ENCODE assay signal across 19 cellular contexts in genomic region chr2:227513113-227513512, GRCh38. TPM values are rescaled to one million over a fixed set of nuclear protein-coding genes. Genes with fewer than 3 reads are reported as not detected.
DNase-seq lines count a peak whose midpoint lies in the region; ATAC-seq and TF ChIP-seq lines count a peak whose summit lies in the region.
"Had no signal": no experiment of that assay in that cellular context is flagged by ENCODE, and none has a peak within 500 bp of the region (broad histone marks: within the 10 kb centered on the region; RNA-seq: fewer than 3 reads in every experiment).

No MANE protein-coding gene starts in this region.

- no peak overlapping the region for H2AK5ac ChIP-seq in trophoblast cell (ENCODE audit: low read length)

- TF ChIP-seq RAD21 in SK-N-SH (IDR thresholded peaks at IDR 0.05; ENCODE audit: low read length): no peak

- H3K4me1 ChIP-seq in SK-N-SH (ENCODE audit: control insufficient read depth in 1 of 2, insufficient read depth in 2 of 2, low read depth in 1 of 2, low read length in 1 of 2) (peaks cover 28 to 31% of the 10 kb centered on the region in 2 experiments), left ventricle myocardium inferior (peaks cover 100% of the 10 kb centered on the region), trophoblast cell (ENCODE audit: control insufficient read depth in 1 of 2, insufficient read depth in 2 of 2, low read length in 2 of 2) (peaks cover 6 to 17% of the 10 kb centered on the region in 2 experiments)
- peaks cover 42% of the 10 kb centered on the region for H3K4me1 ChIP-seq in CD8-positive, alpha-beta memory T cell (ENCODE audit: insufficient read depth, low read length)

- H2BK12ac ChIP-seq in trophoblast cell (ENCODE audit: low read length): no peak overlapping the region

- H2BK5ac ChIP-seq in trophoblast cell (ENCODE audit: low read depth, low read length, poor library complexity): peak overlapping the region; percentile 40

- H3K4me3 Mint-ChIP-seq in CD8-positive, alpha-beta memory T cell: peak overlapping the region in 1 of 7 donors; percentile 8
- H3K4me3 Mint-ChIP-seq: activated naive CD8-positive, alpha-beta T cell treated with anti-CD3 and anti-CD28 coated beads, Interleukin-2, amount 10 ng/mL, durations not matched to agents 7 days and 5 days; activated T-cell treated with anti-CD3 and anti-CD28 coated beads, Interleukin-2, amount 50 U/mL, for 24 hours; T-cell had no signal

- 80% methylated on average over 1 of the region's 1 CpG for WGBS in SK-N-SH (ENCODE audit: low lambda C conversion rate)
- no CpG with 5 or more reads among the region's 1 CpG for WGBS in trophoblast cell (ENCODE audit: extremely low coverage, insufficient coverage, insufficient read length)

- H2AFZ ChIP-seq in SK-N-SH (ENCODE audit: low read depth) (no peak overlapping the region), trophoblast cell (ENCODE audit: insufficient read depth, low read length, poor library complexity) (no peak overlapping the region)
- H2AFZ ChIP-seq: parathyroid adenoma had no signal

- CTCF ChIA-PET in SK-N-SH (lab: Yijun Ruan, JAX): interaction anchor here (0.7 to 1.1 kb wide), 2 partner anchors 15 to 51 kb away, joined by 3 read pairs; no protein-coding TSS in a partner anchor
- CTCF ChIA-PET in CD8-positive, alpha-beta memory T cell (lab: Charles Lee): no interaction called here

- H3K9me2 ChIP-seq in SK-N-SH: no peaks in the 10 kb centered on the region

- peaks cover 5% of the 10 kb centered on the region for H3K79me1 ChIP-seq in trophoblast cell (ENCODE audit: low read length)

- TF ChIP-seq CTCF in SK-N-SH (IDR thresholded peaks at IDR 0.05) (no peak), left ventricle myocardium inferior (IDR thresholded peaks at IDR 0.05; ENCODE audit: borderline replicate concordance) (no peak)

- H4K12ac ChIP-seq in trophoblast cell (ENCODE audit: low read depth, low read length): no peak overlapping the region

- no peak for TF ChIP-seq EP300 in SK-N-SH (IDR thresholded peaks at IDR 0.05; ENCODE audit: borderline replicate concordance in 1 of 2, low read depth in 1 of 2, low read length in 1 of 2)

- H3F3A ChIP-seq in SK-N-SH (replicated peaks; ENCODE audit: insufficient read depth): peaks cover 15% of the 10 kb centered on the region

- peak; percentile 13 for DNase-seq in SK-N-SH
- DNase-seq in astrocyte of the hippocampus (ENCODE audit: low read depth, low spot score): peak; percentile 10
- DNase-seq in left ventricle myocardium inferior: no peak
- DNase-seq in trophoblast cell: no peak
- no peak for DNase-seq in NCI-H774 (lab: John Stamatoyannopoulos, UW)
- DNase-seq in GM19240 (ENCODE audit: insufficient read length, low spot score): no peak
- DNase-seq in CD8-positive, alpha-beta memory T cell: no peak
- DNase-seq: activated CD4-positive, alpha-beta T cell treated with anti-CD3 and anti-CD28 coated beads, Interleukin-2, amount 50 U/mL, for 48 hours; activated naive CD8-positive, alpha-beta T cell treated with anti-CD3 and anti-CD28 coated beads, Interleukin-2, amount 10 ng/mL, durations not matched to agents 7 days and 5 days; activated T-cell treated with anti-CD3 and anti-CD28 coated beads, Interleukin-2, amount 50 U/mL, for 24 hours; effector memory CD4-positive, alpha-beta T cell; MM.1S; NCI-H1694 treated with DMSO at 0.1 percent for 48 hours; NCI-H446; spleen; T-cell; transverse colon had no signal

- peaks cover 100% of the 10 kb centered on the region for H3K79me2 ChIP-seq in SK-N-SH (ENCODE audit: insufficient read depth)
- peaks cover 8% of the 10 kb centered on the region for H3K79me2 ChIP-seq in trophoblast cell (ENCODE audit: control insufficient read depth, insufficient read depth, low read length, poor library complexity)

- peaks cover 90 to 99% (median 96%) of the 10 kb centered on the region in 3 donors for H3K4me1 Mint-ChIP-seq in CD8-positive, alpha-beta memory T cell

- POLR2A ChIA-PET in SK-N-SH (lab: Yijun Ruan, JAX): no interaction called here
- POLR2A ChIA-PET in CD8-positive, alpha-beta memory T cell (lab: Charles Lee): no interaction called here

- no peak overlapping the region for H4K8ac ChIP-seq in trophoblast cell (ENCODE audit: low read depth, low read length)

- H3K4me3 ChIP-seq in SK-N-SH (ENCODE audit: low read depth in 2 of 2, low read length in 1 of 2) (no peak overlapping the region), left ventricle myocardium inferior (no peak overlapping the region), trophoblast cell (ENCODE audit: low read depth, low read length) (no peak overlapping the region)
- H3K4me3 ChIP-seq in CD8-positive, alpha-beta memory T cell (ENCODE audit: low read length): no peak overlapping the region
- H3K4me3 ChIP-seq: spleen, transverse colon had no signal

- peaks cover 0 to 13% (median 8%) of the 10 kb centered on the region in 3 donors for H3K36me3 Mint-ChIP-seq in CD8-positive, alpha-beta memory T cell

- H3K27ac ChIP-seq in SK-N-SH (ENCODE audit: low read depth in 2 of 2, low read length in 1 of 2) (no peak overlapping the region), left ventricle myocardium inferior (replicated peaks) (peak overlapping the region; percentile 36), trophoblast cell (ENCODE audit: low read depth, low read length) (no peak overlapping the region)
- H3K27ac ChIP-seq in CD8-positive, alpha-beta memory T cell (ENCODE audit: low read depth, low read length): no peak overlapping the region
- H3K27ac ChIP-seq: parathyroid adenoma, spleen, transverse colon had no signal

- no peaks in the 10 kb centered on the region for H3K27me3 Mint-ChIP-seq in CD8-positive, alpha-beta memory T cell
- H3K27me3 Mint-ChIP-seq: activated naive CD8-positive, alpha-beta T cell treated with anti-CD3 and anti-CD28 coated beads, Interleukin-2, amount 10 ng/mL, durations not matched to agents 7 days and 5 days; activated T-cell treated with anti-CD3 and anti-CD28 coated beads, Interleukin-2, amount 50 U/mL, for 24 hours; T-cell had no signal

- H3K23ac ChIP-seq in trophoblast cell (ENCODE audit: low read length): no peak overlapping the region

- H3K14ac ChIP-seq in trophoblast cell (ENCODE audit: low read length): no peak overlapping the region

- intact Hi-C loops in left ventricle myocardium inferior (cut with micrococcal nuclease): no loop called here

- H3K27me3 ChIP-seq in SK-N-SH (ENCODE audit: insufficient read depth) (no peaks in the 10 kb centered on the region), left ventricle myocardium inferior (ENCODE audit: low read depth) (no peaks in the 10 kb centered on the region), trophoblast cell (ENCODE audit: insufficient read depth, low read length) (no peaks in the 10 kb centered on the region)
- H3K27me3 ChIP-seq in CD8-positive, alpha-beta memory T cell (ENCODE audit: insufficient read depth, low read length, poor library complexity, severe bottlenecking): no peaks in the 10 kb centered on the region
- H3K27me3 ChIP-seq: spleen, transverse colon had no signal

- H3K4me2 ChIP-seq in SK-N-SH (no peak overlapping the region), trophoblast cell (ENCODE audit: low read length) (no peak overlapping the region)

- H3K27ac Mint-ChIP-seq in CD8-positive, alpha-beta memory T cell: peak overlapping the region in 2 of 8 donors; percentile 29 to 68
- H3K27ac Mint-ChIP-seq: activated naive CD8-positive, alpha-beta T cell treated with anti-CD3 and anti-CD28 coated beads, Interleukin-2, amount 10 ng/mL, durations not matched to agents 7 days and 5 days; activated T-cell treated with anti-CD3 and anti-CD28 coated beads, Interleukin-2, amount 50 U/mL, for 24 hours; T-cell had no signal

- no peak overlapping the region for H2BK120ac ChIP-seq in trophoblast cell (ENCODE audit: insufficient read depth, low read length, poor library complexity)

- H3K9me3 Mint-ChIP-seq in CD8-positive, alpha-beta memory T cell: no peaks in the 10 kb centered on the region
- H3K9me3 Mint-ChIP-seq: activated naive CD8-positive, alpha-beta T cell treated with anti-CD3 and anti-CD28 coated beads, Interleukin-2, amount 10 ng/mL, durations not matched to agents 7 days and 5 days; activated T-cell treated with anti-CD3 and anti-CD28 coated beads, Interleukin-2, amount 50 U/mL, for 24 hours; T-cell had no signal

- H4K91ac ChIP-seq in trophoblast cell (ENCODE audit: low read depth, low read length): no peak overlapping the region

- peak overlapping the region; percentile 59 for H3K18ac ChIP-seq in trophoblast cell (ENCODE audit: low read length)

- peak overlapping the region; percentile 91 for H3K4ac ChIP-seq in trophoblast cell (ENCODE audit: low read depth, low read length)

- H3K36me3 ChIP-seq in SK-N-SH (replicated peaks in 1 of 2; ENCODE audit: control insufficient read depth in 1 of 2, insufficient read depth in 2 of 2, low read length in 1 of 2): peaks cover 0 to 3% of the 10 kb centered on the region in 2 experiments
- no peaks in the 10 kb centered on the region for H3K36me3 ChIP-seq in left ventricle myocardium inferior
- peaks cover 0 to 2% of the 10 kb centered on the region in 2 experiments for H3K36me3 ChIP-seq in trophoblast cell (ENCODE audit: control insufficient read depth in 1 of 2, insufficient read depth in 2 of 2, low read length in 2 of 2)
- H3K36me3 ChIP-seq in CD8-positive, alpha-beta memory T cell (ENCODE audit: insufficient read depth, low read length): no peaks in the 10 kb centered on the region
- H3K36me3 ChIP-seq: transverse colon had no signal

- H4K20me1 ChIP-seq in SK-N-SH (ENCODE audit: insufficient read depth): peaks cover 97% of the 10 kb centered on the region

- H3K9ac ChIP-seq in SK-N-SH: no peak overlapping the region
- no peak overlapping the region for H3K9ac ChIP-seq in trophoblast cell (ENCODE audit: low read length)
- H3K9ac ChIP-seq: parathyroid adenoma had no signal

- no peak for ATAC-seq in SK-N-SH treated with all-trans-retinoic acid at 6 μM for 48 hours
- ATAC-seq: T-cell had no signal

- H3K9me3 ChIP-seq in SK-N-SH (no peaks in the 10 kb centered on the region), left ventricle myocardium inferior (replicated peaks) (no peaks in the 10 kb centered on the region), trophoblast cell (ENCODE audit: insufficient read depth, low read depth, low read length) (no peaks in the 10 kb centered on the region)
- H3K9me3 ChIP-seq in CD8-positive, alpha-beta memory T cell (ENCODE audit: low read length): no peaks in the 10 kb centered on the region
- H3K9me3 ChIP-seq: spleen, transverse colon had no signal

TF ChIP-seq in SK-N-SH, 30 proteins besides CTCF, POLR2A, EP300 and RAD21 (continues in another document):
- no peak for TF ChIP-seq CHD2 (IDR thresholded peaks at IDR 0.05; ENCODE audit: low read length, partially characterized antibody)

RNA-seq across cellular contexts. Expression of gene AGFG1, which starts 41.2 kb away (rescaled TPM):
- polyA plus RNA-seq in SK-N-SH (2012; rRNA removed): 42.3 and 62.7 TPM in 2 replicates
- polyA plus RNA-seq in SK-N-SH (2012; cell fraction: cytosol; rRNA removed): 41.6 and 49.2 TPM in 2 replicates
- polyA plus RNA-seq in SK-N-SH (2012; cell fraction: nucleus; rRNA removed): 30.2 and 65.2 TPM in 2 replicates
- 50.4 TPM for total RNA-seq in left ventricle myocardium inferior
- polyA plus RNA-seq in trophoblast cell (2013): 95.7 and 100 TPM in 2 replicates
- 100 to 1,000 TPM; 139 to 141 TPM for total RNA-seq in CD8-positive, alpha-beta memory T cell
- polyA plus RNA-seq in CD8-positive, alpha-beta memory T cell: 31.6 TPM

Comparison
In these comparisons a context has a peak if more than half of its experiments do, and no peak if none do; other contexts are left out.
1. DNase-seq: peak in SK-N-SH (single experiment) and astrocyte of the hippocampus (single experiment); none in left ventricle myocardium inferior (single experiment), trophoblast cell (0 of 2), NCI-H774 (single experiment), GM19240 (single experiment) and CD8-positive, alpha-beta memory T cell (0 of 5).